Comparison of ENCODE assay signal across 8 cellular contexts in the genomic region with DNA sequence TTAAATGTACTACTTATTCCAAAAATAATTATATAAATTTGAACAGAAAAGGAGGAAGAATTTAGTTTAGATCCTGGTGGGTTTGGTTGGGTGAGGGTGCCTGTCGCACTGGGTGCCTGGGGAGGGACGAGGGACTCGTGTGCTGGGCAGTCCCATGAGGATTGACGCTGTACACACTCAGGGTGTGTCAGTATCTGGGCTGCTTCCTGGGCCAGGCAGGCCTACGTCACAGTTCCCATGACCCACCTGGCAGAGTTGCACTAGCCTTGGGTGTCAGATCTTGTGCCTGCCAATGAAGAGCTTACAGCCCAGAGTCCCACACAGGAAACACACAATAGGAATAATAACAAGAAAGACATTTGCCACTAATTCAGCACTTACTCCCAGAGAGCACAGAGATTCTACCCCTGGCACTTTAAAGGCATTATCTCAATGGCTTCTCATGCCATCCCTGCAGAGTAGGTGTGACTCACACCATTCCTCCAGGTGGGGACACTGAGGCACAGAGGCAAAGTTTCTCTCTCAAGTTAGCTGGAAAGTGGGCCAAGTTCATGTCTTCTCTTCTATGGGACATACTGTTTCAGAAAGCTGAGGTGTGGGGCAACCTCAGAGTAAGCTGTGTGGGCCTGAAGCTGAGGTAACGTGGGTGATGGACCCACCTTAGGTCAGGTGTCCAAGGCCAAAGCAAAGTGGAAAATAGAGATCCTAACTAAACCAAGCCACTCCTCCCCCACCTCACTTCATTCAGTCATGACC. TPM values are rescaled to one million over a fixed set of nuclear protein-coding genes. Genes with fewer than 3 reads are reported as not detected.
A peak's percentile ranks its signal among the peaks of the same experiment; 100 is the strongest.
DNase-seq lines count a peak whose midpoint lies in the region; ATAC-seq and TF ChIP-seq lines count a peak whose summit lies in the region.

No MANE protein-coding gene starts in this region.

- H3K4me1 ChIP-seq in BLaER1 treated with 17β-estradiol and CSF1 and Interleukin-3, amounts not matched to agents 10 nM and 100 nM, result peaks cover 51 to 69% (median 58%) of the 10 kb centered on the region in 10 experiments
- H3K4me1 ChIP-seq in PC-3 (ENCODE audit: insufficient read depth, low read length), result peaks cover 50% of the 10 kb centered on the region

- no peaks in the 10 kb centered on the region for H3F3A ChIP-seq in PC-3 (ENCODE audit: low read length, unreplicated experiment)

- no peaks in the 10 kb centered on the region for H3K9me3 ChIP-seq in BLaER1 treated with 17β-estradiol and CSF1 and Interleukin-3, amounts not matched to agents 10 nM and 100 nM (replicated peaks in 1 of 11)
- H3K9me3 ChIP-seq in PC-3 (ENCODE audit: low read length), result no peaks in the 10 kb centered on the region

- DNase-seq in PC-3, result peak; percentile 53
- peak; percentile 78 for DNase-seq in coronary artery (ENCODE audit: low spot score)
- DNase-seq in mucosa of gallbladder (ENCODE audit: low spot score), result peak; percentile 89
- no peak for DNase-seq in middle frontal gyrus (ENCODE audit: extremely low spot score, low spot score)
- no peak for DNase-seq in DMS79 (lab: John Stamatoyannopoulos, UW)

- no peaks in the 10 kb centered on the region for H3K9me2 ChIP-seq in PC-3 (replicated peaks; ENCODE audit: low read length)

- POLR2A ChIA-PET in PC-3 (lab: Charles Lee; ENCODE audit: unreplicated experiment), result no interaction called here

- CTCF ChIA-PET in PC-3 (lab: Charles Lee), result interaction anchor here (0.6 to 0.7 kb wide), 2 partner anchors 107 to 120 kb away, joined by 5 to 6 read pairs; no protein-coding TSS in a partner anchor

- no peaks in the 10 kb centered on the region for H3K27me3 ChIP-seq in BLaER1 treated with 17β-estradiol and CSF1 and Interleukin-3, amounts not matched to agents 10 nM and 100 nM
- H3K27me3 ChIP-seq in PC-3 (ENCODE audit: low read length), result no peaks in the 10 kb centered on the region

- H2AFZ ChIP-seq in PC-3 (ENCODE audit: low read length), result no peak overlapping the region

- peak overlapping the region in 7 of 11 experiments; percentile 2 to 96 (median 20); a peak in 7 of 22 replicates for H3K4me2 ChIP-seq in BLaER1 treated with 17β-estradiol and CSF1 and Interleukin-3, amounts not matched to agents 10 nM and 100 nM
- H3K4me2 ChIP-seq in PC-3 (ENCODE audit: low read length), result peak overlapping the region; percentile 30

- H3K79me2 ChIP-seq in PC-3 (ENCODE audit: low read length), result peaks cover 83% of the 10 kb centered on the region

- no peak overlapping the region for H3K9ac ChIP-seq in BLaER1 treated with 17β-estradiol and CSF1 and Interleukin-3, amounts not matched to agents 10 nM and 100 nM
- peak overlapping the region; percentile 74 for H3K9ac ChIP-seq in PC-3 (ENCODE audit: low read length)

- intact Hi-C loops in PC-3 (cut with micrococcal nuclease), result no loop called here

- peaks cover 19 to 89% (median 69%) of the 10 kb centered on the region in 11 experiments; a peak in 20 of 22 replicates for H4K20me1 ChIP-seq in BLaER1 treated with 17β-estradiol and CSF1 and Interleukin-3, amounts not matched to agents 10 nM and 100 nM
- H4K20me1 ChIP-seq in PC-3 (ENCODE audit: low read length), result no peaks in the 10 kb centered on the region

- ATAC-seq in PC-3, result no peak
- ATAC-seq in GM18511 (IDR thresholded peaks at IDR 0.05; ENCODE audit: unreplicated experiment), result no peak
- ATAC-seq in GM21723 (IDR thresholded peaks at IDR 0.05; ENCODE audit: unreplicated experiment), result no peak

- BruUV-seq in PC-3 (replicated peaks; lab: Mats Ljungman, UMichigan), result no TSS peak

- H3K4me3 ChIP-seq in BLaER1 treated with 17β-estradiol and CSF1 and Interleukin-3, amounts not matched to agents 10 nM and 100 nM, result no peak overlapping the region
- H3K4me3 ChIP-seq in PC-3 (ENCODE audit: low read length) (no peak overlapping the region), coronary artery (no peak overlapping the region)

- peak overlapping the region in 3 of 11 experiments; percentile 22 to 27 (median 24); a peak in 2 of 22 replicates for H3K27ac ChIP-seq in BLaER1 treated with 17β-estradiol and CSF1 and Interleukin-3, amounts not matched to agents 10 nM and 100 nM
- peak overlapping the region; percentile 92 for H3K27ac ChIP-seq in PC-3 (ENCODE audit: low read length)
- H3K27ac ChIP-seq in coronary artery, result peak overlapping the region in 1 of 2 donors; percentile 74

- H3K36me3 ChIP-seq in BLaER1 treated with 17β-estradiol and CSF1 and Interleukin-3, amounts not matched to agents 10 nM and 100 nM, result peaks cover 28 to 59% (median 35%) of the 10 kb centered on the region in 11 experiments
- peaks cover 12% of the 10 kb centered on the region for H3K36me3 ChIP-seq in PC-3 (ENCODE audit: low read depth, low read length)

- TF ChIP-seq CTCF in PC-3 (conservative IDR thresholded peaks at IDR 0.05; ENCODE audit: low read depth, low read length), result no peak
- no peak for TF ChIP-seq CTCF in coronary artery (IDR thresholded peaks at IDR 0.05)

RNA-seq across cellular contexts. Expression of a gene that starts 1.3 kb away (rescaled TPM):
- total RNA-seq in PC-3 (2014; rRNA removed) (14.4 and 25.5 TPM in 2 replicates), mucosa of gallbladder (176 TPM)

Comparison
In these comparisons a context has a peak if more than half of its experiments do, and no peak if none do; other contexts are left out.
1. DNase-seq: peak in PC-3 (single experiment), coronary artery (single experiment) and mucosa of gallbladder (single experiment); none in middle frontal gyrus (single experiment) and DMS79 (single experiment).